In the genomic region with DNA sequence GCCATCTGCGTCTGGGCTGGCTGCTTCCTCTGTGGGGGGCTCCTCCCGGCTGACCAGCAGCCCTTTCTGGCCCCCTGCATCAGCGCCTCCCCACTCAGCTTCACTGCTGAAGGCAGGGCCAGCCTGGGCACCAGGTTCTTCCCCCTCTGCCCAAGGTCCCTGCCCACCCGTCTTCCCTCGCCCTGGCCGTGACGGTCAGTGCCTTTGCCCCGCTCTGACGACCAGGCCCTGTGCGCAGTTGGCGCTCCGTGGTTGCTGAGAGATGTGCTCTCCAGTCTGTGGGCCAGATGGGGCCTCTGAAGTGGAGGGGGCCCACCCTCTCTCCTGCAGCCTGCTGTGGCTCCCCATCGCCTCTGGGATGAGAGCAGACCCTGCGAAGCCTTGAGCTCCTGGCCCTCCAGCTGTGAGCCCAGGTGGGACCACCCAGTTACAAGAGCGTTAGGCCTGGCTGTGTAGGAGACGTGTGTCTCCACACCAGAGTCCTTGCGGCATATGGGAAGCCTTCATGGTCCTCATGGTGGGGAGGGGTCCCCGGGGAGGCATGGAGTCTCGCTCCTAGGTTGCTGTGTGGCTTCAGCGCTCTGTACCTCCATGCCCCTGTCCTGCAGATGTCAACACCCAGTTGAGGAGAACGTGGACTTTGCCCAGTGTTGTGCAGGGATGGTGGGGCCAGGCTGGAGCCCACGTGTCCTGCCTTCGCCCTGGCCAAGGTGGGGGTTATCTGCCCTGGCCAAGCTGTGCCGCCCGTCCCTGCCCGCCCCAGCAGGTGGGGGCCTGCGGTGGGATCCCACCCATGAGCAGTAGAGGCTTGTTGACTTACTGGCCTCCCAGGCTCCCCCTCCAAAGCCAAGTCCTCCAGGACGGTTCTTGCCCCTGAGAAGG, we compare ENCODE assay signal across 1 cellular context.
TF ChIP-seq lines count a peak whose summit lies in the region.

No MANE protein-coding gene starts in this region.

TF ChIP-seq in HepG2, 621 proteins besides CTCF, POLR2A, EP300 and RAD21 (continued from another document and continues in another):
- TF ChIP-seq, protein P1, sequence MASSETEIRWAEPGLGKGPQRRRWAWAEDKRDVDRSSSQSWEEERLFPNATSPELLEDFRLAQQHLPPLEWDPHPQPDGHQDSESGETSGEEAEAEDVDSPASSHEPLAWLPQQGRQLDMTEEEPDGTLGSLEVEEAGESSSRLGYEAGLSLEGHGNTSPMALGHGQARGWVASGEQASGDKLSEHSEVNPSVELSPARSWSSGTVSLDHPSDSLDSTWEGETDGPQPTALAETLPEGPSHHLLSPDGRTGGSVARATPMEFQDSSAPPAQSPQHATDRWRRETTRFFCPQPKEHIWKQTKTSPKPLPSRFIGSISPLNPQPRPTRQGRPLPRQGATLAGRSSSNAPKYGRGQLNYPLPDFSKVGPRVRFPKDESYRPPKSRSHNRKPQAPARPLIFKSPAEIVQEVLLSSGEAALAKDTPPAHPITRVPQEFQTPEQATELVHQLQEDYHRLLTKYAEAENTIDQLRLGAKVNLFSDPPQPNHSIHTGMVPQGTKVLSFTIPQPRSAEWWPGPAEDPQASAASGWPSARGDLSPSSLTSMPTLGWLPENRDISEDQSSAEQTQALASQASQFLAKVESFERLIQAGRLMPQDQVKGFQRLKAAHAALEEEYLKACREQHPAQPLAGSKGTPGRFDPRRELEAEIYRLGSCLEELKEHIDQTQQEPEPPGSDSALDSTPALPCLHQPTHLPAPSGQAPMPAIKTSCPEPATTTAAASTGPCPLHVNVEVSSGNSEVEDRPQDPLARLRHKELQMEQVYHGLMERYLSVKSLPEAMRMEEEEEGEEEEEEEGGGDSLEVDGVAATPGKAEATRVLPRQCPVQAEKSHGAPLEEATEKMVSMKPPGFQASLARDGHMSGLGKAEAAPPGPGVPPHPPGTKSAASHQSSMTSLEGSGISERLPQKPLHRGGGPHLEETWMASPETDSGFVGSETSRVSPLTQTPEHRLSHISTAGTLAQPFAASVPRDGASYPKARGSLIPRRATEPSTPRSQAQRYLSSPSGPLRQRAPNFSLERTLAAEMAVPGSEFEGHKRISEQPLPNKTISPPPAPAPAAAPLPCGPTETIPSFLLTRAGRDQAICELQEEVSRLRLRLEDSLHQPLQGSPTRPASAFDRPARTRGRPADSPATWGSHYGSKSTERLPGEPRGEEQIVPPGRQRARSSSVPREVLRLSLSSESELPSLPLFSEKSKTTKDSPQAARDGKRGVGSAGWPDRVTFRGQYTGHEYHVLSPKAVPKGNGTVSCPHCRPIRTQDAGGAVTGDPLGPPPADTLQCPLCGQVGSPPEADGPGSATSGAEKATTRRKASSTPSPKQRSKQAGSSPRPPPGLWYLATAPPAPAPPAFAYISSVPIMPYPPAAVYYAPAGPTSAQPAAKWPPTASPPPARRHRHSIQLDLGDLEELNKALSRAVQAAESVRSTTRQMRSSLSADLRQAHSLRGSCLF (CRISPR knock-in tag; IDR thresholded peaks at IDR 0.05; ENCODE audit: borderline replicate concordance), result no peak
- TF ChIP-seq IKZF1 (IDR thresholded peaks at IDR 0.05) (no peak), RAD51 (IDR thresholded peaks at IDR 0.05; ENCODE audit: borderline replicate concordance) (no peak), CC2D1A (CRISPR knock-in tag; IDR thresholded peaks at IDR 0.05) (no peak), DR1 (CRISPR knock-in tag; IDR thresholded peaks at IDR 0.05) (no peak), ZBTB7B (CRISPR knock-in tag; IDR thresholded peaks at IDR 0.05) (peak; percentile 84), GATAD2A (CRISPR knock-in tag; IDR thresholded peaks at IDR 0.05) (no peak; the same call in none of the 2 replicates), ZNF879 (CRISPR knock-in tag; IDR thresholded peaks at IDR 0.05) (no peak), ATM (IDR thresholded peaks at IDR 0.05; ENCODE audit: borderline replicate concordance) (no peak), ZEB1 (IDR thresholded peaks at IDR 0.05; ENCODE audit: insufficient replicate concordance, low read depth) (no peak), TGIF2 (CRISPR knock-in tag; IDR thresholded peaks at IDR 0.05) (0 out of 2 replicates have a peak, but pooled peaks have one; percentile 56), THAP11 (CRISPR knock-in tag; IDR thresholded peaks at IDR 0.05) (0 out of 2 replicates have a peak, but pooled peaks have one; percentile 17), ELF3 (CRISPR knock-in tag; IDR thresholded peaks at IDR 0.05) (0 out of 2 replicates have a peak, but pooled peaks have one; percentile 55), SMARCE1 (IDR thresholded peaks at IDR 0.05; ENCODE audit: borderline replicate concordance) (no peak), SRY (CRISPR knock-in tag; IDR thresholded peaks at IDR 0.05) (peak; percentile 63; the same call in 1 of the 2 replicates), HOXA5 (CRISPR knock-in tag; IDR thresholded peaks at IDR 0.05) (0 out of 2 replicates have a peak, but pooled peaks have one; percentile 41), ZNF225 (CRISPR knock-in tag; IDR thresholded peaks at IDR 0.05) (peak; percentile 77; the same call in 1 of the 2 replicates), JUNB (CRISPR knock-in tag; IDR thresholded peaks at IDR 0.05; ENCODE audit: borderline replicate concordance) (no peak), MIER3 (CRISPR knock-in tag; IDR thresholded peaks at IDR 0.05; ENCODE audit: borderline replicate concordance) (no peak), STAT5B (CRISPR knock-in tag; IDR thresholded peaks at IDR 0.05) (no peak), MXI1 (IDR thresholded peaks at IDR 0.05; ENCODE audit: borderline replicate concordance, low read depth, low read length) (peak; percentile 81; the same call in 1 of the 3 replicates), ZNF749 (CRISPR knock-in tag; IDR thresholded peaks at IDR 0.05; ENCODE audit: borderline replicate concordance) (no peak; the same call in 1 of the 2 replicates), SKI (IDR thresholded peaks at IDR 0.05; ENCODE audit: partially characterized antibody) (no peak), ZNF3 (CRISPR knock-in tag; IDR thresholded peaks at IDR 0.05) (no peak), ZFYVE20 (CRISPR knock-in tag; IDR thresholded peaks at IDR 0.05; ENCODE audit: borderline replicate concordance, low read depth) (no peak), ZNF329 (CRISPR knock-in tag; IDR thresholded peaks at IDR 0.05; ENCODE audit: low read depth) (no peak), MED1 (CRISPR knock-in tag; IDR thresholded peaks at IDR 0.05) (peak; percentile 87)
- TF ChIP-seq, protein P2, sequence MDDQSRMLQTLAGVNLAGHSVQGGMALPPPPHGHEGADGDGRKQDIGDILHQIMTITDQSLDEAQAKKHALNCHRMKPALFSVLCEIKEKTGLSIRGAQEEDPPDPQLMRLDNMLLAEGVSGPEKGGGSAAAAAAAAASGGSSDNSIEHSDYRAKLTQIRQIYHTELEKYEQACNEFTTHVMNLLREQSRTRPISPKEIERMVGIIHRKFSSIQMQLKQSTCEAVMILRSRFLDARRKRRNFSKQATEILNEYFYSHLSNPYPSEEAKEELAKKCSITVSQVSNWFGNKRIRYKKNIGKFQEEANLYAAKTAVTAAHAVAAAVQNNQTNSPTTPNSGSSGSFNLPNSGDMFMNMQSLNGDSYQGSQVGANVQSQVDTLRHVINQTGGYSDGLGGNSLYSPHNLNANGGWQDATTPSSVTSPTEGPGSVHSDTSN (CRISPR knock-in tag; IDR thresholded peaks at IDR 0.05; ENCODE audit: borderline replicate concordance), result no peak
- TF ChIP-seq, protein P3, sequence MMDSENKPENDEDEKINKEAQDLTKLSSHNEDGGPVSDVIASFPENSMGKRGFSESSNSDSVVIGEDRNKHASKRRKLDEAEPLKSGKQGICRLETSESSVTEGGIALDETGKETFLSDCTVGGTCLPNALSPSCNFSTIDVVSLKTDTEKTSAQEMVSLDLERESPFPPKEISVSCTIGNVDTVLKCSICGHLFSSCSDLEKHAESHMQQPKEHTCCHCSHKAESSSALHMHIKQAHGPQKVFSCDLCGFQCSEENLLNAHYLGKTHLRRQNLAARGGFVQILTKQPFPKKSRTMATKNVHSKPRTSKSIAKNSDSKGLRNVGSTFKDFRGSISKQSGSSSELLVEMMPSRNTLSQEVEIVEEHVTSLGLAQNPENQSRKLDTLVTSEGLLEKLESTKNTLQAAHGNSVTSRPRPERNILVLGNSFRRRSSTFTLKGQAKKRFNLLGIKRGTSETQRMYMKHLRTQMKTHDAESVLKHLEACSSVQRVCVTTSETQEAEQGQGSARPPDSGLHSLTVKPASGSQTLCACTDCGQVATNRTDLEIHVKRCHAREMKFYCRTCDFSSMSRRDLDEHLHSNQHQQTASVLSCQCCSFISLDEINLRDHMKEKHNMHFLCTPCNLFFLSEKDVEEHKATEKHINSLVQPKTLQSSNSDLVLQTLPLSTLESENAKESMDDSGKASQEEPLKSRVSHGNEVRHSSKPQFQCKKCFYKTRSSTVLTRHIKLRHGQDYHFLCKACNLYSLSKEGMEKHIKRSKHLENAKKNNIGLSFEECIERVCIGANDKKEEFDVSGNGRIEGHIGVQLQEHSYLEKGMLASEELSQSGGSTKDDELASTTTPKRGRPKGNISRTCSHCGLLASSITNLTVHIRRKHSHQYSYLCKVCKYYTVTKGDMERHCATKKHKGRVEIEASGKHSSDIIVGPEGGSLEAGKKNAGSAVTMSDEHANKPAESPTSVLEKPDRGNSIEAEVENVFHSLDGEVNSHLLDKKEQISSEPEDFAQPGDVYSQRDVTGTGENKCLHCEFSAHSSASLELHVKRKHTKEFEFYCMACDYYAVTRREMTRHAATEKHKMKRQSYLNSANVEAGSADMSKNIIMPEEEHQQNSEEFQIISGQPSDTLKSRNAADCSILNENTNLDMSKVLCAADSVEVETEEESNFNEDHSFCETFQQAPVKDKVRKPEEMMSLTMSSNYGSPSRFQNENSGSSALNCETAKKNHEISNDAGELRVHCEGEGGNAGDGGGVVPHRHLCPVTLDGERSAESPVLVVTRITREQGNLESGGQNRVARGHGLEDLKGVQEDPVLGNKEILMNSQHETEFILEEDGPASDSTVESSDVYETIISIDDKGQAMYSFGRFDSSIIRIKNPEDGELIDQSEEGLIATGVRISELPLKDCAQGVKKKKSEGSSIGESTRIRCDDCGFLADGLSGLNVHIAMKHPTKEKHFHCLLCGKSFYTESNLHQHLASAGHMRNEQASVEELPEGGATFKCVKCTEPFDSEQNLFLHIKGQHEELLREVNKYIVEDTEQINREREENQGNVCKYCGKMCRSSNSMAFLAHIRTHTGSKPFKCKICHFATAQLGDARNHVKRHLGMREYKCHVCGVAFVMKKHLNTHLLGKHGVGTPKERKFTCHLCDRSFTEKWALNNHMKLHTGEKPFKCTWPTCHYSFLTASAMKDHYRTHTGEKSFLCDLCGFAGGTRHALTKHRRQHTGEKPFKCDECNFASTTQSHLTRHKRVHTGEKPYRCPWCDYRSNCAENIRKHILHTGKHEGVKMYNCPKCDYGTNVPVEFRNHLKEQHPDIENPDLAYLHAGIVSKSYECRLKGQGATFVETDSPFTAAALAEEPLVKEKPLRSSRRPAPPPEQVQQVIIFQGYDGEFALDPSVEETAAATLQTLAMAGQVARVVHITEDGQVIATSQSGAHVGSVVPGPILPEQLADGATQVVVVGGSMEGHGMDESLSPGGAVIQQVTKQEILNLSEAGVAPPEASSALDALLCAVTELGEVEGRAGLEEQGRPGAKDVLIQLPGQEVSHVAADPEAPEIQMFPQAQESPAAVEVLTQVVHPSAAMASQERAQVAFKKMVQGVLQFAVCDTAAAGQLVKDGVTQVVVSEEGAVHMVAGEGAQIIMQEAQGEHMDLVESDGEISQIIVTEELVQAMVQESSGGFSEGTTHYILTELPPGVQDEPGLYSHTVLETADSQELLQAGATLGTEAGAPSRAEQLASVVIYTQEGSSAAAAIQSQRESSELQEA (CRISPR knock-in tag; IDR thresholded peaks at IDR 0.05; ENCODE audit: not compliant biosample characterization), result no peak
- TF ChIP-seq, protein P4, sequence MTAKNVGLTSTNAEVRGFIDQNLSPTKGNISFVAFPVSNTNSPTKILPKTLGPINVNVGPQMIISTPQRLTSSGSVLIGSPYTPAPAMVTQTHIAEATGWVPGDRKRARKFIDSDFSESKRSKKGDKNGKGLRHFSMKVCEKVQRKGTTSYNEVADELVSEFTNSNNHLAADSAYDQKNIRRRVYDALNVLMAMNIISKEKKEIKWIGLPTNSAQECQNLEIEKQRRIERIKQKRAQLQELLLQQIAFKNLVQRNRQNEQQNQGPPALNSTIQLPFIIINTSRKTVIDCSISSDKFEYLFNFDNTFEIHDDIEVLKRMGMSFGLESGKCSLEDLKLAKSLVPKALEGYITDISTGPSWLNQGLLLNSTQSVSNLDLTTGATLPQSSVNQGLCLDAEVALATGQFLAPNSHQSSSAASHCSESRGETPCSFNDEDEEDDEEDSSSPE (CRISPR knock-in tag; IDR thresholded peaks at IDR 0.05), result no peak
- TF ChIP-seq, protein P5, sequence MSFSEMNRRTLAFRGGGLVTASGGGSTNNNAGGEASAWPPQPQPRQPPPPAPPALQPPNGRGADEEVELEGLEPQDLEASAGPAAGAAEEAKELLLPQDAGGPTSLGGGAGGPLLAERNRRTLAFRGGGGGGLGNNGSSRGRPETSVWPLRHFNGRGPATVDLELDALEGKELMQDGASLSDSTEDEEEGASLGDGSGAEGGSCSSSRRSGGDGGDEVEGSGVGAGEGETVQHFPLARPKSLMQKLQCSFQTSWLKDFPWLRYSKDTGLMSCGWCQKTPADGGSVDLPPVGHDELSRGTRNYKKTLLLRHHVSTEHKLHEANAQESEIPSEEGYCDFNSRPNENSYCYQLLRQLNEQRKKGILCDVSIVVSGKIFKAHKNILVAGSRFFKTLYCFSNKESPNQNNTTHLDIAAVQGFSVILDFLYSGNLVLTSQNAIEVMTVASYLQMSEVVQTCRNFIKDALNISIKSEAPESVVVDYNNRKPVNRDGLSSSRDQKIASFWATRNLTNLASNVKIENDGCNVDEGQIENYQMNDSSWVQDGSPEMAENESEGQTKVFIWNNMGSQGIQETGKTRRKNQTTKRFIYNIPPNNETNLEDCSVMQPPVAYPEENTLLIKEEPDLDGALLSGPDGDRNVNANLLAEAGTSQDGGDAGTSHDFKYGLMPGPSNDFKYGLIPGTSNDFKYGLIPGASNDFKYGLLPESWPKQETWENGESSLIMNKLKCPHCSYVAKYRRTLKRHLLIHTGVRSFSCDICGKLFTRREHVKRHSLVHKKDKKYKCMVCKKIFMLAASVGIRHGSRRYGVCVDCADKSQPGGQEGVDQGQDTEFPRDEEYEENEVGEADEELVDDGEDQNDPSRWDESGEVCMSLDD (CRISPR knock-in tag; IDR thresholded peaks at IDR 0.05; ENCODE audit: borderline replicate concordance), result no peak
- TF ChIP-seq, protein P6, sequence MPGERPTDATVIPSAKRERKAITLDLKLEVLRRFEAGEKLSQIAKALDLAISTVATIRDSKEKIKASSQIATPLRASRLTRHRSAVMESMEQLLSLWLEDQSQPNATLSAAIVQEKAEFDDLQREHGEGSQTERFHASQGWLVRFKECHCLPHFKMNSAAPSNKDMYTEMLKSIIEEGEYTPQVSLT (CRISPR knock-in tag; IDR thresholded peaks at IDR 0.05; ENCODE audit: borderline replicate concordance, low read depth), result no peak
- TF ChIP-seq, protein P7, sequence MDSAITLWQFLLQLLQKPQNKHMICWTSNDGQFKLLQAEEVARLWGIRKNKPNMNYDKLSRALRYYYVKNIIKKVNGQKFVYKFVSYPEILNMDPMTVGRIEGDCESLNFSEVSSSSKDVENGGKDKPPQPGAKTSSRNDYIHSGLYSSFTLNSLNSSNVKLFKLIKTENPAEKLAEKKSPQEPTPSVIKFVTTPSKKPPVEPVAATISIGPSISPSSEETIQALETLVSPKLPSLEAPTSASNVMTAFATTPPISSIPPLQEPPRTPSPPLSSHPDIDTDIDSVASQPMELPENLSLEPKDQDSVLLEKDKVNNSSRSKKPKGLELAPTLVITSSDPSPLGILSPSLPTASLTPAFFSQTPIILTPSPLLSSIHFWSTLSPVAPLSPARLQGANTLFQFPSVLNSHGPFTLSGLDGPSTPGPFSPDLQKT (CRISPR knock-in tag; IDR thresholded peaks at IDR 0.05; ENCODE audit: borderline replicate concordance), result no peak
